30 cellular contexts compared by ENCODE assay signal in the genomic region with DNA sequence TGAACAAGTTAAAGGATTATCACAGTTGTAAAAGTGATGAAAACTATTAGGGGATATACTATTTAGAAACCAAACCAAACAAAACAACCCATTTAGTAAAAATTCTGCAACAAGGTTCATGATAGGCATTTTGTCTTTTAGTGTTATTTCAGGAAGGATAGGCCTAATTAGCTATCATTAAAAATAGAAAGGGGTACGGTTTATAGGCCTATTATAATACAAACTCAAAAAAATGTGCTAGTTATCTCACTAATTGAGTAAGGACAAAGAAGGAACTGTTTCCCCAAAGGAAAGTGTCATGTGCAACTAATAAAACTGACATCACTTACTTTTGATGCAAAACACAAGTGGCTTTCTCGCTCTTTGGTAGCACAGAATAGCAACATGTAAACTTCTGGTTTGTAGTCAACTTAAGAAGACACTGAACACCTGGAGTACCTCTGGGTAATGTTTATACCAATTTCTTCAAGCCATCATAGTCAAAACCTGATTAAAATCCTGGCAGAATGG. TPM values are rescaled to one million over a fixed set of nuclear protein-coding genes. Genes with fewer than 3 reads are reported as not detected.
A peak's percentile ranks its signal among the peaks of the same experiment; 100 is the strongest.
DNase-seq lines count a peak whose midpoint lies in the region; ATAC-seq and TF ChIP-seq lines count a peak whose summit lies in the region.
"Had no signal": no experiment of that assay in that cellular context is flagged by ENCODE, and none has a peak within 500 bp of the region (broad histone marks: within the 10 kb centered on the region; RNA-seq: fewer than 3 reads in every experiment).

No MANE protein-coding gene starts in this region.

- no peaks in the 10 kb centered on the region for H3K9me3 Mint-ChIP-seq in activated T-cell treated with anti-CD3 and anti-CD28 coated beads, Interleukin-2, amount 50 U/mL, for 72 hours
- H3K9me3 Mint-ChIP-seq in activated T-cell treated with anti-CD3 and anti-CD28 coated beads, Interleukin-2, amount 50 U/mL, for 4 hours = no peaks in the 10 kb centered on the region
- H3K9me3 Mint-ChIP-seq in endodermal cell = no peaks in the 10 kb centered on the region
- H3K9me3 Mint-ChIP-seq: activated T-helper 1 cell treated with anti-CD3 and anti-CD28 coated beads, Interleukin-12 subunit alpha, Interleukin-12 subunit beta, Interleukin-2, Interleukin-4 antibody, amounts not matched to agents 30 ng/mL and 10 ng/mL and 1 ng/mL, durations not matched to agents 14 hours and 24 hours and 36 hours; CD4-positive, alpha-beta T cell; natural killer cell; stimulated activated memory B cell treated with anti-CD40 and anti-IgM and Interleukin-4, amounts not matched to agents 10 μg/mL and 1 μg/mL and 100 μg/mL, for 72 hours had no signal

- no peaks in the 10 kb centered on the region for H3K9me3 ChIP-seq in endodermal cell (ENCODE audit: control insufficient read depth, low read length)
- H3K9me3 ChIP-seq: colonic mucosa, heart right ventricle, lower lobe of right lung, MG63, SJCRH30 had no signal

- H3K27ac ChIP-seq in angular gyrus (ENCODE audit: low read depth, low read length) (peak overlapping the region; percentile 68), substantia nigra (ENCODE audit: low read depth, low read length, poor library complexity, severe bottlenecking) (peak overlapping the region; percentile 71), endodermal cell (ENCODE audit: low read depth, low read length) (no peak overlapping the region)
- H3K27ac ChIP-seq: colonic mucosa, lower lobe of right lung, SJCRH30 had no signal

- no peaks in the 10 kb centered on the region for H3K4me1 ChIP-seq in endodermal cell (ENCODE audit: control insufficient read depth, insufficient read depth, low read length)
- H3K4me1 ChIP-seq: colonic mucosa, lower lobe of right lung, SJCRH30 had no signal

- no peaks in the 10 kb centered on the region for H3K4me1 Mint-ChIP-seq in activated T-cell treated with anti-CD3 and anti-CD28 coated beads, Interleukin-2, amount 50 U/mL, for 72 hours (ENCODE audit: low read depth)
- H3K4me1 Mint-ChIP-seq in activated T-cell treated with anti-CD3 and anti-CD28 coated beads, Interleukin-2, amount 50 U/mL, for 4 hours (ENCODE audit: low read depth) = peaks cover 3% of the 10 kb centered on the region
- H3K4me1 Mint-ChIP-seq in endodermal cell = no peaks in the 10 kb centered on the region
- H3K4me1 Mint-ChIP-seq: stimulated activated memory B cell treated with anti-CD40 and anti-IgM and Interleukin-4, amounts not matched to agents 10 μg/mL and 1 μg/mL and 100 μg/mL, for 72 hours had no signal

- no peaks in the 10 kb centered on the region for H3K27me3 ChIP-seq in endodermal cell (ENCODE audit: control insufficient read depth, insufficient read depth, low read length, poor library complexity, severe bottlenecking)
- H3K27me3 ChIP-seq: colonic mucosa, heart right ventricle, MG63, SJCRH30 had no signal

- TF ChIP-seq CTCF in endodermal cell (conservative IDR thresholded peaks at IDR 0.05) = no peak

- peaks cover 4 to 25% of the 10 kb centered on the region in 2 donors for H3K36me3 Mint-ChIP-seq in activated T-cell treated with anti-CD3 and anti-CD28 coated beads, Interleukin-2, amount 50 U/mL, for 72 hours (ENCODE audit: insufficient read depth in 2 of 2)
- peaks cover 28% of the 10 kb centered on the region for H3K36me3 Mint-ChIP-seq in activated T-cell treated with anti-CD3 and anti-CD28 coated beads, Interleukin-2, amount 50 U/mL, for 4 hours (ENCODE audit: insufficient read depth)
- peaks cover 71% of the 10 kb centered on the region for H3K36me3 Mint-ChIP-seq in endodermal cell (ENCODE audit: low read depth)
- H3K36me3 Mint-ChIP-seq: natural killer cell had no signal

- DNase-seq in activated T-cell treated with anti-CD3 and anti-CD28 coated beads, Interleukin-2, amount 50 U/mL, for 72 hours = no peak
- DNase-seq in activated T-cell treated with anti-CD3 and anti-CD28 coated beads, Interleukin-2, amount 50 U/mL, for 4 hours = no peak
- DNase-seq in globus pallidus (ENCODE audit: low spot score) (peak; percentile 70), substantia nigra (lab: John Stamatoyannopoulos, UW) (no peak), NCI-H2196 (lab: John Stamatoyannopoulos, UW; ENCODE audit: unreplicated experiment) (no peak), endodermal cell (no peak)
- DNase-seq: 8988T; activated CD4-positive, CD25-positive, alpha-beta regulatory T cell; activated naive CD4-positive, alpha-beta T cell treated with anti-CD3 and anti-CD28 coated beads, Interleukin-2, amount 50 U/mL, for 16 hours; CD4-positive, alpha-beta T cell; colonic mucosa; DND-41; effector CD8-positive, alpha-beta T cell; erythroblast; GF-D8; heart right ventricle; lower lobe of right lung; MG63; natural killer cell; NCI-H1105 treated with DMSO at 0.1 percent for 48 hours; NCI-H187 treated with DMSO at 0.1 percent for 48 hours; NCI-H2171; NCI-H510A; occipital lobe; SJCRH30; T-helper 1 cell had no signal

- peak overlapping the region; percentile 24 for H3K27ac Mint-ChIP-seq in activated T-cell treated with anti-CD3 and anti-CD28 coated beads, Interleukin-2, amount 50 U/mL, for 72 hours
- H3K27ac Mint-ChIP-seq in endodermal cell = no peak overlapping the region
- H3K27ac Mint-ChIP-seq: activated T-helper 1 cell treated with anti-CD3 and anti-CD28 coated beads, Interleukin-12 subunit alpha, Interleukin-12 subunit beta, Interleukin-2, Interleukin-4 antibody, amounts not matched to agents 30 ng/mL and 10 ng/mL and 1 ng/mL, durations not matched to agents 14 hours and 24 hours and 36 hours; CD4-positive, alpha-beta T cell; natural killer cell; stimulated activated memory B cell treated with anti-CD40 and anti-IgM and Interleukin-4, amounts not matched to agents 10 μg/mL and 1 μg/mL and 100 μg/mL, for 72 hours had no signal

- H3K27me3 Mint-ChIP-seq in activated T-cell treated with anti-CD3 and anti-CD28 coated beads, Interleukin-2, amount 50 U/mL, for 72 hours (ENCODE audit: low read depth) = no peaks in the 10 kb centered on the region
- H3K27me3 Mint-ChIP-seq in activated T-cell treated with anti-CD3 and anti-CD28 coated beads, Interleukin-2, amount 50 U/mL, for 4 hours (ENCODE audit: low read depth) = no peaks in the 10 kb centered on the region
- no peaks in the 10 kb centered on the region for H3K27me3 Mint-ChIP-seq in endodermal cell (ENCODE audit: insufficient read depth)
- H3K27me3 Mint-ChIP-seq: CD4-positive, alpha-beta T cell; stimulated activated memory B cell treated with anti-CD40 and anti-IgM and Interleukin-4, amounts not matched to agents 10 μg/mL and 1 μg/mL and 100 μg/mL, for 72 hours had no signal

- H3K4me3 ChIP-seq in endodermal cell (ENCODE audit: low read length) = no peak overlapping the region
- H3K4me3 ChIP-seq: colonic mucosa, heart right ventricle, lower lobe of right lung, MG63, SJCRH30 had no signal

- peaks cover 93% of the 10 kb centered on the region for H3K36me3 ChIP-seq in endodermal cell (ENCODE audit: control insufficient read depth, insufficient read depth, low read length)
- H3K36me3 ChIP-seq: colonic mucosa, lower lobe of right lung had no signal

- no peak for TF ChIP-seq POLR2A in GM18505 (IDR thresholded peaks at IDR 0.05; ENCODE audit: borderline replicate concordance, extremely low read depth, insufficient read depth, insufficient read length)

- no peak for ATAC-seq in activated T-cell treated with anti-CD3 and anti-CD28 coated beads, Interleukin-2, amount 50 U/mL, for 72 hours (replicated peaks in 1 of 2)
- no peak for ATAC-seq in activated T-cell treated with anti-CD3 and anti-CD28 coated beads, Interleukin-2, amount 50 U/mL, for 4 hours
- no peak for ATAC-seq in GM18505 (IDR thresholded peaks at IDR 0.05; ENCODE audit: unreplicated experiment)
- ATAC-seq: heart right ventricle; lower lobe of right lung; natural killer cell; stimulated activated memory B cell treated with anti-CD40 and anti-IgM and Interleukin-4, amounts not matched to agents 10 μg/mL and 1 μg/mL and 100 μg/mL, for 72 hours had no signal

- H3K4me3 Mint-ChIP-seq in activated T-cell treated with anti-CD3 and anti-CD28 coated beads, Interleukin-2, amount 50 U/mL, for 72 hours = no peak overlapping the region
- H3K4me3 Mint-ChIP-seq in activated T-cell treated with anti-CD3 and anti-CD28 coated beads, Interleukin-2, amount 50 U/mL, for 4 hours = no peak overlapping the region
- H3K4me3 Mint-ChIP-seq in endodermal cell = no peak overlapping the region
- H3K4me3 Mint-ChIP-seq: activated T-helper 1 cell treated with anti-CD3 and anti-CD28 coated beads, Interleukin-12 subunit alpha, Interleukin-12 subunit beta, Interleukin-2, Interleukin-4 antibody, amounts not matched to agents 30 ng/mL and 10 ng/mL and 1 ng/mL, durations not matched to agents 14 hours and 24 hours and 36 hours; CD4-positive, alpha-beta T cell; natural killer cell; stimulated activated memory B cell treated with anti-CD40 and anti-IgM and Interleukin-4, amounts not matched to agents 10 μg/mL and 1 μg/mL and 100 μg/mL, for 72 hours had no signal

- no peak overlapping the region for H3K9ac ChIP-seq in endodermal cell (ENCODE audit: extremely low read depth, low read length, poor library complexity, severe bottlenecking)

- WGBS in endodermal cell (ENCODE audit: insufficient coverage in 1 of 2, insufficient read length in 1 of 2), 2 experiments = 97 to 100% methylated on average over 1 to 2 of the region's 2 CpGs

RNA-seq across cellular contexts. Expression of gene SLC16A1, which starts 28.5 kb away (rescaled TPM):
- 10 to 100 TPM; 55.6 to 70.5 TPM for total RNA-seq in activated T-cell treated with anti-CD3 and anti-CD28 coated beads, Interleukin-2, amount 50 U/mL, for 72 hours
- 100 to 1,000 TPM in 2 of 3 donors, 10 to 100 TPM in 1; 85.9 to 104 (median 103) TPM for total RNA-seq in activated T-cell treated with anti-CD3 and anti-CD28 coated beads, Interleukin-2, amount 50 U/mL, for 4 hours
- 100 to 1,000 TPM; 229 to 248 TPM for total RNA-seq in endodermal cell
- polyA plus RNA-seq in endodermal cell (2013, experiment 1 of 2) = 145 TPM
- polyA plus RNA-seq in endodermal cell (2013, experiment 2 of 2) = 127 TPM
